ENCODE assay signal across 20 cellular contexts in the genomic region with DNA sequence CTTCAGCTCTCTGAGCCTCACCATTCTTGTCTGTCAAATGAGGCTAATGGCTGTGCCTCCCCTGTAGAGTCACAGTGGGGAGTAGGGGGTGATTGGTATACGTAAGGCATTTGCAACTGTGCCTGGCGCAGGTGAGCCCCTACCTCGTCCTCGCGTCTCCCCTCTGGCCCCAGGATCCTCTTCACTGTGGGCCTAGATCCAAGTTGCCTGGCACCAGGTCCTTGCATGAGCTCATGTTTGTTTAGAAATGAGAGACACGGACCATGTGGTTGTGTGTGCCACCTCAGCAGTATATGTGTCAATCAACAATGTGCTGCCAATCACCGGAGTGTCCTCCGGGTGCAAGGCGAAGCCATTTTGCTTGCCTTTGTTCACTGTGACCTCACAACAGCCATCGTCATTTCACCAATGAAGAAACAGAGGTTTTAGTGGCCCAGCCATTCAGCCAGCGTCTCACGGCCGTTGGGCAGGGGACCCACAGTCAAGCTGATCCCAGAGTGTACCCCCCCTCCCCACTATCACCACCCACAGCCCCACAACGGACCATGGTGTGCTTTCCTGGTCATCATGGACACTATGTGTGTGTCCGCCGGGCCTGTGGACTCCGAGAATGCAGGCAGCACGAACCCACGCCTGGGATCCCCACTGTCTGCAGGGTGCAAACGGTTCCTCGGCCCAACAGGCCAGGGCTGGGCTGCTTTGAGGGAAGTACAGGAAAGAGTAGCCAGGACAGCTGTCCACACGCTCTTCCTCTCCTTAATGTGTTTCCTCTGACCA. TPM values are rescaled to one million over a fixed set of nuclear protein-coding genes. Genes with fewer than 3 reads are reported as not detected.
A peak's percentile ranks its signal among the peaks of the same experiment; 100 is the strongest.
DNase-seq lines count a peak whose midpoint lies in the region; ATAC-seq and TF ChIP-seq lines count a peak whose summit lies in the region.
"Had no signal": no experiment of that assay in that cellular context is flagged by ENCODE, and none has a peak within 500 bp of the region (broad histone marks: within the 10 kb centered on the region; RNA-seq: fewer than 3 reads in every experiment).

No MANE protein-coding gene starts in this region.

- no peak overlapping the region for H3K14ac ChIP-seq in neuronal stem cell (ENCODE audit: low read length)

- H3K4me1 ChIP-seq in PC-3 (ENCODE audit: insufficient read depth, low read length) (peaks cover 32% of the 10 kb centered on the region), neuronal stem cell (ENCODE audit: control insufficient read depth in 2 of 2, insufficient read depth in 1 of 2, low read depth in 1 of 2, low read length in 2 of 2) (peaks cover 0 to 2% of the 10 kb centered on the region in 2 donors)

- H2AFZ ChIP-seq in PC-3 (ENCODE audit: low read length) (no peak overlapping the region), neuronal stem cell (ENCODE audit: low read length) (no peak overlapping the region)
- H2AFZ ChIP-seq: GM23248 had no signal

- no peaks in the 10 kb centered on the region for H3F3A ChIP-seq in PC-3 (ENCODE audit: low read length, unreplicated experiment)

- no peak overlapping the region for H3K4ac ChIP-seq in neuronal stem cell (ENCODE audit: low read length)

- H3K4me3 Mint-ChIP-seq in CD4-positive, alpha-beta T cell = no peak overlapping the region
- H3K4me3 Mint-ChIP-seq: CD4-positive, CD25-positive, alpha-beta regulatory T cell had no signal

- no peak overlapping the region for H4K8ac ChIP-seq in neuronal stem cell (ENCODE audit: low read depth, low read length)

- H2BK5ac ChIP-seq in neuronal stem cell (ENCODE audit: low read length) = no peak overlapping the region

- H3K18ac ChIP-seq in neuronal stem cell (ENCODE audit: low read length) = no peak overlapping the region

- H2BK120ac ChIP-seq in neuronal stem cell (ENCODE audit: low read depth, low read length) = no peak overlapping the region

- H3K4me1 Mint-ChIP-seq in CD4-positive, alpha-beta T cell (ENCODE audit: low read depth) = no peaks in the 10 kb centered on the region
- H3K4me1 Mint-ChIP-seq: CD4-positive, CD25-positive, alpha-beta regulatory T cell had no signal

- no peaks in the 10 kb centered on the region for H3K27me3 ChIP-seq in PC-3 (ENCODE audit: low read length)
- H3K27me3 ChIP-seq in neuronal stem cell (ENCODE audit: control insufficient read depth in 3 of 3, insufficient read depth in 3 of 3, low read depth in 1 of 3, low read length in 3 of 3) = peaks cover 0 to 3% (median 0%) of the 10 kb centered on the region in 3 experiments
- H3K27me3 ChIP-seq in CD4-positive, alpha-beta T cell (ENCODE audit: control insufficient read depth, insufficient read depth, low read length) = peaks cover 8% of the 10 kb centered on the region

- H3K27ac Mint-ChIP-seq in CD4-positive, alpha-beta T cell = no peak overlapping the region

- no peak overlapping the region for H3K9ac ChIP-seq in PC-3 (ENCODE audit: low read length)
- H3K9ac ChIP-seq in neuronal stem cell (ENCODE audit: low read depth, low read length, poor library complexity) = no peak overlapping the region
- H3K9ac ChIP-seq: GM23248 had no signal

- DNase-seq in SHP77 (lab: John Stamatoyannopoulos, UW) (peak; percentile 11 to 35), SHP77 treated with DMSO at 0.1 percent for 48 hours (lab: John Stamatoyannopoulos, UW) (no peak), LNCaP clone FGC (ENCODE audit: low read depth) (peak; percentile 76), PC-3 (peak; percentile 46), neuronal stem cell (ENCODE audit: low spot score) (no peak), NCI-H510A treated with DMSO at 0.1 percent for 48 hours (lab: John Stamatoyannopoulos, UW) (no peak)
- no peak for DNase-seq in CD4-positive, alpha-beta T cell
- DNase-seq: CD4-positive, CD25-positive, alpha-beta regulatory T cell; DND-41; GM23248; MM.1S; NCI-H187 treated with DMSO at 0.1 percent for 48 hours; NCI-H2227 treated with DMSO at 0.1 percent for 48 hours; NCI-H526 treated with DMSO at 0.1 percent for 48 hours; Right ventricle myocardium superior; T-helper 1 cell; T1000 had no signal

- no peak overlapping the region for H2BK12ac ChIP-seq in neuronal stem cell (ENCODE audit: low read length)

- H3K36me3 ChIP-seq in PC-3 (ENCODE audit: low read depth, low read length) (no peaks in the 10 kb centered on the region), neuronal stem cell (replicated peaks in 1 of 2; ENCODE audit: control insufficient read depth in 2 of 2, insufficient read depth in 2 of 2, low read length in 2 of 2) (no peaks in the 10 kb centered on the region)

- H3K79me1 ChIP-seq in neuronal stem cell (ENCODE audit: low read depth, low read length) = no peaks in the 10 kb centered on the region

- no peak overlapping the region for H3K4me3 ChIP-seq in LNCaP clone FGC (ENCODE audit: low read depth, low read length)
- no peak overlapping the region for H3K4me3 ChIP-seq in PC-3 (ENCODE audit: low read length)
- no peak overlapping the region for H3K4me3 ChIP-seq in neuronal stem cell (ENCODE audit: low read length in 2 of 2)
- H3K4me3 ChIP-seq: GM12878, GM23248 had no signal

- H2AK5ac ChIP-seq in neuronal stem cell (ENCODE audit: low read depth, low read length) = peak overlapping the region; percentile 13

- peak; percentile 35 for ATAC-seq in PC-3
- no peak for ATAC-seq in CD4-positive, alpha-beta T cell (ENCODE audit: poor library complexity)
- ATAC-seq: GM12878, HCT116, SK-N-SH treated with all-trans-retinoic acid at 6 μM for 48 hours had no signal

- H3K9me3 Mint-ChIP-seq in CD4-positive, alpha-beta T cell = no peaks in the 10 kb centered on the region

- H3K4me2 ChIP-seq in PC-3 (ENCODE audit: low read length) = no peak overlapping the region
- no peak overlapping the region for H3K4me2 ChIP-seq in neuronal stem cell (ENCODE audit: insufficient read depth, low read length, poor library complexity, severe bottlenecking)

- POLR2A ChIA-PET in PC-3 (lab: Charles Lee; ENCODE audit: unreplicated experiment) = no interaction called here
- POLR2A ChIA-PET in CD4-positive, alpha-beta T cell (lab: Charles Lee) = no interaction called here

- no peaks in the 10 kb centered on the region for H4K20me1 ChIP-seq in PC-3 (ENCODE audit: low read length)

- TF ChIP-seq CTCF in LNCaP clone FGC (IDR thresholded peaks at IDR 0.05; ENCODE audit: control insufficient read depth, extremely low read depth, insufficient read depth) = no peak
- TF ChIP-seq CTCF in PC-3 (conservative IDR thresholded peaks at IDR 0.05; ENCODE audit: low read depth, low read length) = no peak
- TF ChIP-seq CTCF in CD4-positive, alpha-beta T cell (IDR thresholded peaks at IDR 0.05) = no peak

- CTCF ChIA-PET in PC-3 (lab: Charles Lee) = interaction anchor here (0.5 kb wide), 1 partner anchor 43 kb away, joined by 5 read pairs; no protein-coding TSS in a partner anchor
- CTCF ChIA-PET in CD4-positive, alpha-beta T cell (lab: Charles Lee) = no interaction called here

- H3K27ac ChIP-seq in PC-3 (ENCODE audit: low read length) (no peak overlapping the region), neuronal stem cell (replicated peaks; ENCODE audit: low read length) (no peak overlapping the region)
- no peak overlapping the region for H3K27ac ChIP-seq in CD4-positive, alpha-beta T cell (ENCODE audit: low read depth, low read length)
- H3K27ac ChIP-seq: GM23248 had no signal

- WGBS in neuronal stem cell (ENCODE audit: extremely low coverage in 2 of 2, insufficient read length in 2 of 2, insufficient replicate concordance in 1 of 2), 2 donors = no CpG with 5 or more reads among the region's 22 CpGs

- no peaks in the 10 kb centered on the region for H3K36me3 Mint-ChIP-seq in CD4-positive, alpha-beta T cell (ENCODE audit: low read depth)
- H3K36me3 Mint-ChIP-seq: CD4-positive, CD25-positive, alpha-beta regulatory T cell had no signal

- no peaks in the 10 kb centered on the region for H3K79me2 ChIP-seq in PC-3 (ENCODE audit: low read length)

- H2BK15ac ChIP-seq in neuronal stem cell (ENCODE audit: low read length) = no peak overlapping the region

- H3K27me3 Mint-ChIP-seq in CD4-positive, alpha-beta T cell = peaks cover 20% of the 10 kb centered on the region

- no peak overlapping the region for H4K91ac ChIP-seq in neuronal stem cell (ENCODE audit: low read depth, low read length, poor library complexity)

- intact Hi-C loops in PC-3 (cut with micrococcal nuclease) = no loop called here
- intact Hi-C loops in CD4-positive, alpha-beta T cell (cut with DNase I, micrococcal nuclease) = no loop called here

- BruUV-seq in PC-3 (replicated peaks; lab: Mats Ljungman, UMichigan) = no TSS peak

- H3K23ac ChIP-seq in neuronal stem cell (ENCODE audit: low read depth, low read length, poor library complexity) = no peak overlapping the region

- no peaks in the 10 kb centered on the region for H3K9me3 ChIP-seq in PC-3 (ENCODE audit: low read length)
- H3K9me3 ChIP-seq in neuronal stem cell (replicated peaks in 1 of 2; ENCODE audit: control insufficient read depth in 2 of 2, insufficient read depth in 1 of 2, low read depth in 1 of 2, low read length in 2 of 2) = peaks cover 2 to 3% of the 10 kb centered on the region in 2 donors
- no peaks in the 10 kb centered on the region for H3K9me3 ChIP-seq in CD4-positive, alpha-beta T cell (ENCODE audit: control insufficient read depth, low read length)

- no peaks in the 10 kb centered on the region for H3K9me2 ChIP-seq in PC-3 (replicated peaks; ENCODE audit: low read length)

RNA-seq across cellular contexts. Expression of a gene that starts 35.9 kb away (rescaled TPM):
- 44.2 and 47.1 TPM in 2 replicates for total RNA-seq in PC-3 (2014; rRNA removed)
- 45.1 TPM for polyA plus RNA-seq in neuronal stem cell (2013, experiment 1 of 2)
- polyA plus RNA-seq in neuronal stem cell (2013, experiment 2 of 2) = 45.7 TPM
- 100 to 1,000 TPM; 179 to 181 TPM for total RNA-seq in CD4-positive, alpha-beta T cell

Comparison
In these comparisons a context has a peak if more than half of its experiments do, and no peak if none do; other contexts are left out.
1. DNase-seq: peak in SHP77 (2 of 2), LNCaP clone FGC (single experiment) and PC-3 (single experiment); none in SHP77 treated with DMSO at 0.1 percent for 48 hours (single experiment), neuronal stem cell (single experiment), NCI-H510A treated with DMSO at 0.1 percent for 48 hours (single experiment) and CD4-positive, alpha-beta T cell (0 of 10).